ENCODE assay signal across 28 cellular contexts in the genomic region with DNA sequence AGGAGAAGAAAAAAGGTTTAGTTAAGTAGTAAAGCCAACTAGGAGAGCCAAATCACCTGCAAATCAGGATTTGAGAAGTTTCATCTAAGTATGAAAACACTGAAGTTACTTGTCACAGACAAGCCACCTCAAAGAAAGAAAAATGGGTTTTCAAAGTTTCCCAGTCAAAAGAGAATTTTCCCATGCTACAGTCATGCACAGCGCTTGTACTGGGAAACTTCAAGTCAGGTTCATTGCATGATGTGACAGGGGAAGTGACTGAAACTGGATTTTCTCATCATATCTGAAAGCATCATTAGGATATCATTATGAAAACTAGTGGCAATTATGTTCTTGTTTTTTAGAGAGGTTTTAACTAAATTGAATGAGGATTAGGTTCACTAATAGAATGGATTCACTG.
DNase-seq lines count a peak whose midpoint lies in the region; ATAC-seq and TF ChIP-seq lines count a peak whose summit lies in the region.
"Had no signal": no experiment of that assay in that cellular context is flagged by ENCODE, and none has a peak within 500 bp of the region (broad histone marks: within the 10 kb centered on the region; RNA-seq: fewer than 3 reads in every experiment).

No MANE protein-coding gene starts in this region.

- no peak for TF ChIP-seq CTCF in GM10266 (IDR thresholded peaks at IDR 0.05; ENCODE audit: control insufficient read depth, insufficient read depth, low read depth, missing control alignments)
- TF ChIP-seq CTCF in OCI-LY7 (conservative IDR thresholded peaks at IDR 0.05; ENCODE audit: low read length) = no peak
- TF ChIP-seq CTCF in chondrocyte (IDR thresholded peaks at IDR 0.05) = no peak

- no peaks in the 10 kb centered on the region for H3K27me3 Mint-ChIP-seq in chondrocyte (ENCODE audit: low read depth)
- H3K27me3 Mint-ChIP-seq: activated naive CD8-positive, alpha-beta T cell; CD4-positive, alpha-beta memory T cell; stimulated activated naive B cell treated with anti-CD40 and anti-IgM and Interleukin-4, amounts not matched to agents 10 μg/mL and 1 μg/mL and 100 μg/mL, for 72 hours had no signal

- no peak overlapping the region for H2AFZ ChIP-seq in OCI-LY7 (ENCODE audit: low read length)

- CTCF ChIA-PET in OCI-LY7 (lab: Charles Lee; ENCODE audit: unreplicated experiment) = no interaction called here

- peaks cover 6% of the 10 kb centered on the region for H3K36me3 Mint-ChIP-seq in chondrocyte (ENCODE audit: low read depth)

- ATAC-seq in GM18868 (IDR thresholded peaks at IDR 0.05; ENCODE audit: unreplicated experiment) (peak; percentile 41), GM21423 (IDR thresholded peaks at IDR 0.05; ENCODE audit: unreplicated experiment) (peak; percentile 38), HG02870 (IDR thresholded peaks at IDR 0.05; ENCODE audit: unreplicated experiment) (peak; percentile 49), GM21786 (IDR thresholded peaks at IDR 0.05; ENCODE audit: unreplicated experiment) (no peak)
- ATAC-seq: K562; mucosa of descending colon; pancreas; stimulated activated naive B cell treated with anti-CD40 and anti-IgM and Interleukin-4, amounts not matched to agents 10 μg/mL and 1 μg/mL and 100 μg/mL, for 72 hours had no signal

- no peak overlapping the region for H3K27ac Mint-ChIP-seq in chondrocyte (ENCODE audit: unreplicated experiment)
- H3K27ac Mint-ChIP-seq: activated naive CD8-positive, alpha-beta T cell; activated T-helper 2 cell treated with anti-CD3 and anti-CD28 coated beads, Interferon-gamma antibody, Interleukin-2, Interleukin-4, amounts not matched to agents 10 μg/mL and 5 μg/mL and 100 μg/mL, durations not matched to agents 14 hours and 24 hours and 36 hours; nephron; stimulated activated naive B cell treated with anti-CD40 and anti-IgM and Interleukin-4, amounts not matched to agents 10 μg/mL and 1 μg/mL and 100 μg/mL, for 72 hours had no signal

- intact Hi-C loops in OCI-LY7 (cut with micrococcal nuclease; ENCODE audit: unreplicated experiment) = no loop called here

- POLR2A ChIA-PET in OCI-LY7 (lab: Charles Lee) = no interaction called here

- H3K27ac ChIP-seq in OCI-LY7 (ENCODE audit: low read depth, low read length, poor library complexity, severe bottlenecking) = no peak overlapping the region
- H3K27ac ChIP-seq: ascending aorta, pancreas, right atrium auricular region, suprapubic skin had no signal

- H3K4me3 ChIP-seq in OCI-LY7 (ENCODE audit: low read depth, low read length, poor library complexity, severe bottlenecking) = no peak overlapping the region
- H3K4me3 ChIP-seq: ascending aorta, K562, lung, MG63, mucosa of descending colon, pancreas, right atrium auricular region, suprapubic skin had no signal

- H3K4me2 ChIP-seq in OCI-LY7 (ENCODE audit: low read length) = no peak overlapping the region

- H3K9me2 ChIP-seq in OCI-LY7 (ENCODE audit: insufficient read depth, low read length) = no peaks in the 10 kb centered on the region

- H4K20me1 ChIP-seq in OCI-LY7 (ENCODE audit: insufficient read depth, low read length) = no peaks in the 10 kb centered on the region

- no peaks in the 10 kb centered on the region for H3K4me1 Mint-ChIP-seq in chondrocyte (ENCODE audit: low read depth)
- H3K4me1 Mint-ChIP-seq: nephron had no signal

- H3K79me2 ChIP-seq in OCI-LY7 (ENCODE audit: insufficient read depth, low read depth, low read length) = no peaks in the 10 kb centered on the region; the same call in 1 of the 2 replicates

- peaks cover 10% of the 10 kb centered on the region for H3K36me3 ChIP-seq in OCI-LY7 (ENCODE audit: insufficient read depth, low read length)
- H3K36me3 ChIP-seq: MG63, pancreas had no signal

- peaks cover 40% of the 10 kb centered on the region for H3K4me1 ChIP-seq in OCI-LY7 (ENCODE audit: insufficient read depth, low read length, poor library complexity, severe bottlenecking)
- H3K4me1 ChIP-seq: ascending aorta, right atrium auricular region, suprapubic skin had no signal

- H3K4me3 Mint-ChIP-seq in chondrocyte (ENCODE audit: unreplicated experiment) = no peak overlapping the region
- H3K4me3 Mint-ChIP-seq: activated naive CD8-positive, alpha-beta T cell; CD4-positive, alpha-beta memory T cell; nephron; stimulated activated naive B cell treated with anti-CD40 and anti-IgM and Interleukin-4, amounts not matched to agents 10 μg/mL and 1 μg/mL and 100 μg/mL, for 72 hours had no signal

- DNase-seq in GM10266 (ENCODE audit: extremely low spot score) = peak; percentile 17
- no peak for DNase-seq in OCI-LY7 (ENCODE audit: low spot score)
- no peak for DNase-seq in chondrocyte (ENCODE audit: low spot score)
- DNase-seq in foreskin melanocyte = no peak
- DNase-seq: CD4-positive, alpha-beta memory T cell; dermis blood vessel endothelial cell; glutamatergic neuron; kidney glomerular epithelial cell; MG63; mucosa of descending colon; NCI-H1417; NCI-H446; pancreas; stimulated activated CD4-positive, alpha-beta T cell treated with anti-CD3 and anti-CD28 coated beads, Interleukin-2, amount 100 ng/mL, for 48 hours; stimulated activated naive B cell treated with anti-CD40 and anti-IgM and Interleukin-4, amounts not matched to agents 10 μg/mL and 1 μg/mL and 100 μg/mL, for 72 hours; T-helper 9 cell had no signal

- no peaks in the 10 kb centered on the region for H3K9me3 Mint-ChIP-seq in chondrocyte (ENCODE audit: low read depth)
- H3K9me3 Mint-ChIP-seq: activated T-helper 2 cell treated with anti-CD3 and anti-CD28 coated beads, Interferon-gamma antibody, Interleukin-2, Interleukin-4, amounts not matched to agents 10 μg/mL and 5 μg/mL and 100 μg/mL, durations not matched to agents 14 hours and 24 hours and 36 hours; CD4-positive, alpha-beta memory T cell; nephron; stimulated activated naive B cell treated with anti-CD40 and anti-IgM and Interleukin-4, amounts not matched to agents 10 μg/mL and 1 μg/mL and 100 μg/mL, for 72 hours had no signal

- no peaks in the 10 kb centered on the region for H3K9me3 ChIP-seq in OCI-LY7 (ENCODE audit: low read length)
- H3K9me3 ChIP-seq: ascending aorta, MG63, mucosa of descending colon, pancreas, right atrium auricular region, suprapubic skin had no signal

- no TSS peak for BruUV-seq in OCI-LY7 (replicated peaks; lab: Mats Ljungman, UMichigan)
